In genomic region chrX:12974797-12975669, GRCh38 we compare ENCODE assay signal across 8 cellular contexts. TPM values are rescaled to one million over a fixed set of nuclear protein-coding genes. Genes with fewer than 3 reads are reported as not detected.
DNase-seq lines count a peak whose midpoint lies in the region; ATAC-seq and TF ChIP-seq lines count a peak whose summit lies in the region.

Gene TMSB4X, plus strand, starts transcription at chrX:12975110.

- H3K4me1 Mint-ChIP-seq in CD4-positive, alpha-beta T cell (ENCODE audit: low read depth): peaks cover 39% of the 10 kb centered on the region
- peaks cover 47% of the 10 kb centered on the region for H3K4me1 Mint-ChIP-seq in activated T-cell treated with anti-CD3 and anti-CD28 coated beads, Interleukin-2, amount 50 U/mL, for 4 hours (ENCODE audit: low read depth)

- H3K4me1 ChIP-seq in Peyer's patch (no peaks in the 10 kb centered on the region), mucosa of stomach (ENCODE audit: control insufficient read depth, insufficient read depth, low read length) (peaks cover 23% of the 10 kb centered on the region)

- H3K4me3 Mint-ChIP-seq in CD4-positive, alpha-beta T cell: peak within 1 kb of the TSS; percentile 100
- H3K4me3 Mint-ChIP-seq in activated T-cell treated with anti-CD3 and anti-CD28 coated beads, Interleukin-2, amount 50 U/mL, for 4 hours: peak within 1 kb of the TSS; percentile 97

- H3K4me3 ChIP-seq in Jurkat, Clone E6-1 (ENCODE audit: low read length): peak within 1 kb of the TSS; percentile 79
- peak within 1 kb of the TSS; percentile 62 to 87 (median 74) for H3K4me3 ChIP-seq in Peyer's patch
- peak within 1 kb of the TSS; percentile 90 for H3K4me3 ChIP-seq in mucosa of stomach (ENCODE audit: low read length)

- ATAC-seq in CD4-positive, alpha-beta T cell (ENCODE audit: poor library complexity): peak; percentile 35
- ATAC-seq in GM21515 (IDR thresholded peaks at IDR 0.05; ENCODE audit: unreplicated experiment): peak; percentile 37
- ATAC-seq in activated T-cell treated with anti-CD3 and anti-CD28 coated beads, Interleukin-2, amount 50 U/mL, for 4 hours: peak; percentile 70 to 76

- TF ChIP-seq CTCF in CD4-positive, alpha-beta T cell (IDR thresholded peaks at IDR 0.05): no peak
- TF ChIP-seq CTCF in Peyer's patch (IDR thresholded peaks at IDR 0.05): peak in 1 of 6 experiments; percentile 6

- H3K36me3 Mint-ChIP-seq in CD4-positive, alpha-beta T cell (ENCODE audit: low read depth): peaks cover 75% of the 10 kb centered on the region
- peaks cover 22% of the 10 kb centered on the region for H3K36me3 Mint-ChIP-seq in activated T-cell treated with anti-CD3 and anti-CD28 coated beads, Interleukin-2, amount 50 U/mL, for 4 hours (ENCODE audit: insufficient read depth)

- peak within 1 kb of the TSS; percentile 95 for H3K27ac Mint-ChIP-seq in CD4-positive, alpha-beta T cell

- intact Hi-C loops in CD4-positive, alpha-beta T cell (cut with DNase I, micrococcal nuclease): loop anchor here (1.0 to 10.0 kb wide), 8 partner anchors 24 to 1060 kb away; partner anchors contain the start of gene TCEANC (in 1 of the 2)

- peak within 1 kb of the TSS; percentile 91 for H3K27ac ChIP-seq in CD4-positive, alpha-beta T cell (ENCODE audit: low read depth, low read length)
- H3K27ac ChIP-seq in Peyer's patch: peak within 1 kb of the TSS; percentile 91 to 99 (median 96)

- H3K36me3 ChIP-seq in Peyer's patch (peaks cover 0 to 10% (median 0%) of the 10 kb centered on the region in 3 donors), mucosa of stomach (ENCODE audit: control insufficient read depth, insufficient read depth, low read length) (peaks cover 9% of the 10 kb centered on the region)

- peak; percentile 70 to 88 (median 78) for DNase-seq in CD4-positive, alpha-beta T cell
- DNase-seq in Jurkat, Clone E6-1 (ENCODE audit: low read depth, low spot score): peak; percentile 80
- peak; percentile 87 to 93 (median 89) for DNase-seq in Peyer's patch
- peak; percentile 81 for DNase-seq in activated T-cell treated with anti-CD3 and anti-CD28 coated beads, Interleukin-2, amount 50 U/mL, for 4 hours
- peak; percentile 88 to 91 for DNase-seq in erythroblast (lab: John Stamatoyannopoulos, UW)
- DNase-seq in stimulated activated CD8-positive, alpha-beta memory T cell treated with anti-CD3 and anti-CD28 coated beads, Interleukin-7, amount 100 ng/mL, for 4 hours (ENCODE audit: low read depth in 2 of 2): peak; percentile 70 to 77

- POLR2A ChIA-PET in CD4-positive, alpha-beta T cell (lab: Charles Lee): interaction anchor here (0.6 to 20.8 kb wide), 19 partner anchors 8 to 760 kb away, joined by 3 to 1205 read pairs (median 9); partner anchors contain the start of genes OFD1, RAB9A and TRAPPC2

- TF ChIP-seq POLR2A in Peyer's patch (IDR thresholded peaks at IDR 0.05): peak; percentile 98 to 99
- TF ChIP-seq POLR2A in erythroblast (IDR thresholded peaks at IDR 0.05; ENCODE audit: low read length): peak; percentile 95

- no peaks in the 10 kb centered on the region for H3K27me3 Mint-ChIP-seq in CD4-positive, alpha-beta T cell
- no peaks in the 10 kb centered on the region for H3K27me3 Mint-ChIP-seq in activated T-cell treated with anti-CD3 and anti-CD28 coated beads, Interleukin-2, amount 50 U/mL, for 4 hours (ENCODE audit: low read depth)

- no peaks in the 10 kb centered on the region for H3K9me3 Mint-ChIP-seq in CD4-positive, alpha-beta T cell
- no peaks in the 10 kb centered on the region for H3K9me3 Mint-ChIP-seq in activated T-cell treated with anti-CD3 and anti-CD28 coated beads, Interleukin-2, amount 50 U/mL, for 4 hours

- no peaks in the 10 kb centered on the region for H3K9me3 ChIP-seq in CD4-positive, alpha-beta T cell (ENCODE audit: control insufficient read depth, low read length)
- peaks cover 0 to 8% (median 0%) of the 10 kb centered on the region in 4 donors for H3K9me3 ChIP-seq in Peyer's patch
- no peaks in the 10 kb centered on the region for H3K9me3 ChIP-seq in mucosa of stomach (ENCODE audit: control insufficient read depth, low read length)

- CTCF ChIA-PET in CD4-positive, alpha-beta T cell (lab: Charles Lee): interaction anchor here (0.8 to 13.4 kb wide), 3 partner anchors 10 to 117 kb away, joined by 3 to 181 read pairs (median 50); no protein-coding TSS in a partner anchor

- peak within 1 kb of the TSS; percentile 100 for H3K9ac ChIP-seq in mucosa of stomach (ENCODE audit: low read length)

- H3K27me3 ChIP-seq in CD4-positive, alpha-beta T cell (ENCODE audit: control insufficient read depth, insufficient read depth, low read length): no peaks in the 10 kb centered on the region
- no peaks in the 10 kb centered on the region for H3K27me3 ChIP-seq in Peyer's patch
- H3K27me3 ChIP-seq in mucosa of stomach (ENCODE audit: control insufficient read depth, insufficient read depth, low read length): no peaks in the 10 kb centered on the region

RNA-seq across cellular contexts. Expression of gene TMSB4X, which starts in this region (rescaled TPM):
- 1,000 to 10,000 TPM; 2,621 to 2,738 TPM for total RNA-seq in CD4-positive, alpha-beta T cell
- 7,566 TPM for polyA plus RNA-seq in Jurkat, Clone E6-1 (2012; ENCODE audit: insufficient read depth, insufficient read length)
- 1,000 to 10,000 TPM; 1,496 to 3,676 (median 1,701) TPM for total RNA-seq in Peyer's patch
- total RNA-seq in activated T-cell treated with anti-CD3 and anti-CD28 coated beads, Interleukin-2, amount 50 U/mL, for 4 hours: 1,000 to 10,000 TPM; 1,344 to 1,576 (median 1,475) TPM

Comparison
In these comparisons a context has a peak if more than half of its experiments do, and no peak if none do; other contexts are left out.
1. Peak in every context shown above with its lines: DNase-seq, ATAC-seq, H3K4me3 ChIP-seq and H3K27ac ChIP-seq.